In the genomic region with DNA sequence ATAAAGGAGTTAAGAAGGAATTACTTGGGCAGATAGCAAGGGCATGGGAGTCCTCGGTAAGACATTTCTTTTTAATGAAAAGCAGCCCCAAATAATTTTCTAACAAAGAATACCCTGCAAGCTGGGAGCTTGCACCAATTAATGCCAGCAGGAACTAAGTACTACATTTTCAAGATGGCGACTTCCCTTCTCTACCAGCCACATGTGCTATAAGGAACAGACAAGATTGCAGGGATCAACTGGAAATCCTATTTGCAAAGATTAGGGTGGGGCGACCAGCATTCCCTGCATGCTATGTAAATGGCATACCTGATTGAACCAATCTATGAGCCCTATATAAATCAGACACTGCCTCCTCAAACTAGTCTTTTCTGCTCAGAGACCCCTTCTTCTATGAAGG, we compare ENCODE assay signal across 30 cellular contexts.
"Had no signal": no experiment of that assay in that cellular context is flagged by ENCODE, and none has a peak within 500 bp of the region (broad histone marks: within the 10 kb centered on the region; RNA-seq: fewer than 3 reads in every experiment).

No MANE protein-coding gene starts in this region.

- H3K27ac Mint-ChIP-seq: activated B cell treated with CpG ODN at 0.5 μM for 24 hours; activated CD4-positive, alpha-beta memory T cell treated with anti-CD3 and anti-CD28 coated beads, Interleukin-2, amount 10 ng/mL, durations not matched to agents 7 days and 5 days; activated naive CD4-positive, alpha-beta T cell treated with anti-CD3 and anti-CD28 coated beads, Interleukin-2, amount 10 ng/mL, durations not matched to agents 7 days and 5 days; activated naive CD4-positive, alpha-beta T cell treated with anti-CD3 and anti-CD28 coated beads, Interleukin-2, amount 50 U/mL, for 72 hours; activated naive CD8-positive, alpha-beta T cell treated with anti-CD3 and anti-CD28 coated beads, Interleukin-2, amount 10 ng/mL, durations not matched to agents 7 days and 5 days; activated T-cell treated with anti-CD3 and anti-CD28 coated beads, Interleukin-2, amount 50 U/mL, for 24 hours; activated T-cell treated with anti-CD3 and anti-CD28 coated beads, Interleukin-2, amount 50 U/mL, for 72 hours; brain had no signal

- H3K9me3 Mint-ChIP-seq: activated B cell treated with CpG ODN at 0.5 μM for 24 hours; activated naive CD4-positive, alpha-beta T cell treated with anti-CD3 and anti-CD28 coated beads, Interleukin-2, amount 10 ng/mL, durations not matched to agents 7 days and 5 days had no signal

- H3K4me1 Mint-ChIP-seq: activated B cell treated with CpG ODN at 0.5 μM for 24 hours; activated CD4-positive, alpha-beta memory T cell treated with anti-CD3 and anti-CD28 coated beads, Interleukin-2, amount 10 ng/mL, durations not matched to agents 7 days and 5 days; activated naive CD4-positive, alpha-beta T cell treated with anti-CD3 and anti-CD28 coated beads, Interleukin-2, amount 10 ng/mL, durations not matched to agents 7 days and 5 days; activated naive CD8-positive, alpha-beta T cell treated with anti-CD3 and anti-CD28 coated beads, Interleukin-2, amount 10 ng/mL, durations not matched to agents 7 days and 5 days; brain had no signal

- H3K4me3 Mint-ChIP-seq: activated B cell treated with CpG ODN at 0.5 μM for 24 hours; activated CD4-positive, alpha-beta memory T cell treated with anti-CD3 and anti-CD28 coated beads, Interleukin-2, amount 10 ng/mL, durations not matched to agents 7 days and 5 days; activated naive CD4-positive, alpha-beta T cell treated with anti-CD3 and anti-CD28 coated beads, Interleukin-2, amount 10 ng/mL, durations not matched to agents 7 days and 5 days; activated naive CD8-positive, alpha-beta T cell treated with anti-CD3 and anti-CD28 coated beads, Interleukin-2, amount 10 ng/mL, durations not matched to agents 7 days and 5 days; activated T-cell treated with anti-CD3 and anti-CD28 coated beads, Interleukin-2, amount 50 U/mL, for 24 hours; activated T-cell treated with anti-CD3 and anti-CD28 coated beads, Interleukin-2, amount 50 U/mL, for 72 hours; brain had no signal

- ATAC-seq: activated CD4-positive, CD25-positive, alpha-beta regulatory T cell treated with anti-CD3 and anti-CD28 coated beads, Interleukin-2, amount 50 U/mL, for 24 hours; activated naive CD4-positive, alpha-beta T cell treated with anti-CD3 and anti-CD28 coated beads, Interleukin-2, amount 50 U/mL, for 72 hours; activated T-cell treated with anti-CD3 and anti-CD28 coated beads, Interleukin-2, amount 50 U/mL, for 72 hours; gastroesophageal sphincter had no signal

- H3K36me3 ChIP-seq: ascending aorta, breast epithelium, cardiac muscle cell, colonic mucosa, esophagus squamous epithelium, gastroesophageal sphincter had no signal

- H3K36me3 Mint-ChIP-seq: activated naive CD4-positive, alpha-beta T cell treated with anti-CD3 and anti-CD28 coated beads, Interleukin-2, amount 10 ng/mL, durations not matched to agents 7 days and 5 days; activated naive CD4-positive, alpha-beta T cell treated with anti-CD3 and anti-CD28 coated beads, Interleukin-2, amount 50 U/mL, for 72 hours; activated naive CD8-positive, alpha-beta T cell treated with anti-CD3 and anti-CD28 coated beads, Interleukin-2, amount 10 ng/mL, durations not matched to agents 7 days and 5 days; brain had no signal

- H3K4me1 ChIP-seq: ascending aorta, breast epithelium, colonic mucosa, esophagus squamous epithelium, gastroesophageal sphincter had no signal

- H3K9me3 ChIP-seq: ascending aorta, breast epithelium, colonic mucosa, esophagus squamous epithelium, gastroesophageal sphincter had no signal

- H3K27me3 ChIP-seq: ascending aorta, breast epithelium, cardiac muscle cell, colonic mucosa, esophagus squamous epithelium, gastroesophageal sphincter had no signal

- H3K4me3 ChIP-seq: ascending aorta, breast epithelium, cardiac muscle cell, colonic mucosa, esophagus squamous epithelium, gastroesophageal sphincter had no signal

- H3K27ac ChIP-seq: ascending aorta, breast epithelium, cardiac muscle cell, colonic mucosa, epithelial cell of prostate, esophagus squamous epithelium, gastroesophageal sphincter, VCaP had no signal

- H3K27me3 Mint-ChIP-seq: activated B cell treated with CpG ODN at 0.5 μM for 24 hours; activated CD4-positive, alpha-beta memory T cell treated with anti-CD3 and anti-CD28 coated beads, Interleukin-2, amount 10 ng/mL, durations not matched to agents 7 days and 5 days; activated naive CD4-positive, alpha-beta T cell treated with anti-CD3 and anti-CD28 coated beads, Interleukin-2, amount 10 ng/mL, durations not matched to agents 7 days and 5 days; activated naive CD8-positive, alpha-beta T cell treated with anti-CD3 and anti-CD28 coated beads, Interleukin-2, amount 10 ng/mL, durations not matched to agents 7 days and 5 days; activated T-cell treated with anti-CD3 and anti-CD28 coated beads, Interleukin-2, amount 50 U/mL, for 24 hours; brain had no signal

- DNase-seq: activated B cell treated with CpG ODN at 0.5 μM for 24 hours; activated CD4-positive, alpha-beta memory T cell treated with anti-CD3 and anti-CD28 coated beads, Interleukin-2, amount 10 ng/mL, durations not matched to agents 7 days and 5 days; activated CD4-positive, alpha-beta T cell treated with anti-CD3 and anti-CD28 coated beads for 48 hours; activated CD4-positive, alpha-beta T cell treated with anti-CD3 and anti-CD28 coated beads, Interleukin-2, amount 50 U/mL, for 1 hour; activated CD8-positive, alpha-beta memory T cell treated with anti-CD3 and anti-CD28 coated beads, Interleukin-2, amount 50 U/mL, for 48 hours; activated gamma-delta T cell; activated naive CD4-positive, alpha-beta T cell; activated naive CD4-positive, alpha-beta T cell treated with anti-CD3 and anti-CD28 coated beads, Interleukin-2, amount 10 ng/mL, durations not matched to agents 7 days and 5 days; activated naive CD8-positive, alpha-beta T cell treated with anti-CD3 and anti-CD28 coated beads, Interleukin-2, amount 10 ng/mL, durations not matched to agents 7 days and 5 days; activated T-cell treated with anti-CD3 and anti-CD28 coated beads for 4 hours; activated T-cell treated with anti-CD3 and anti-CD28 coated beads, Interleukin-2, amount 50 U/mL, for 24 hours; activated T-cell treated with anti-CD3 and anti-CD28 coated beads, Interleukin-2, amount 50 U/mL, for 72 hours; central memory CD4-positive, alpha-beta T cell; cerebellar nuclear complex; colonic mucosa; effector CD8-positive, alpha-beta T cell; esophagus squamous epithelium; foreskin melanocyte; T-helper 2 cell had no signal

- FAIRE-seq: endometrium, endothelial cell of umbilical vein had no signal
